1 cellular context compared by ENCODE assay signal in the genomic region with DNA sequence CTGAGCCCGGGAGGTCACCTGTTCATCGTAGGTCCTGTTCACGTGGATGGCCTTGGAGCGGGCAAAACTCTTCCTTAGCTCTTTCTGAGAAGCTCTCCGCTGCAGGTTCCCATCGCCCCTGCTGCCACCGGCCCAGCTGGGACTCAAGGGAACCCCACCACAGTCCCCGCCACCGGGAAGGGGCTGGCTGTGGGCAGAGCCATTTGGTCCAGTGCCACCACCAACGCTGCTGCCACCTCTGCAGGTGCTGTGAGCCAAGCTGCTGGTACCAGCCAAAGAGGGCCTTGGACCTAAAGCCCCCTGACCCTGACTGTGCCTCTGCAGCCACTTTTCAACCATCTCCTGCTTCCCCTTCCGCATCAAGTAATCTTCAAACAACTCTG.
TF ChIP-seq lines count a peak whose summit lies in the region.

No MANE protein-coding gene starts in this region.

TF ChIP-seq in liver, 16 proteins besides CTCF, POLR2A, EP300 and RAD21 (continued from another document):
- TF ChIP-seq, protein P1, sequence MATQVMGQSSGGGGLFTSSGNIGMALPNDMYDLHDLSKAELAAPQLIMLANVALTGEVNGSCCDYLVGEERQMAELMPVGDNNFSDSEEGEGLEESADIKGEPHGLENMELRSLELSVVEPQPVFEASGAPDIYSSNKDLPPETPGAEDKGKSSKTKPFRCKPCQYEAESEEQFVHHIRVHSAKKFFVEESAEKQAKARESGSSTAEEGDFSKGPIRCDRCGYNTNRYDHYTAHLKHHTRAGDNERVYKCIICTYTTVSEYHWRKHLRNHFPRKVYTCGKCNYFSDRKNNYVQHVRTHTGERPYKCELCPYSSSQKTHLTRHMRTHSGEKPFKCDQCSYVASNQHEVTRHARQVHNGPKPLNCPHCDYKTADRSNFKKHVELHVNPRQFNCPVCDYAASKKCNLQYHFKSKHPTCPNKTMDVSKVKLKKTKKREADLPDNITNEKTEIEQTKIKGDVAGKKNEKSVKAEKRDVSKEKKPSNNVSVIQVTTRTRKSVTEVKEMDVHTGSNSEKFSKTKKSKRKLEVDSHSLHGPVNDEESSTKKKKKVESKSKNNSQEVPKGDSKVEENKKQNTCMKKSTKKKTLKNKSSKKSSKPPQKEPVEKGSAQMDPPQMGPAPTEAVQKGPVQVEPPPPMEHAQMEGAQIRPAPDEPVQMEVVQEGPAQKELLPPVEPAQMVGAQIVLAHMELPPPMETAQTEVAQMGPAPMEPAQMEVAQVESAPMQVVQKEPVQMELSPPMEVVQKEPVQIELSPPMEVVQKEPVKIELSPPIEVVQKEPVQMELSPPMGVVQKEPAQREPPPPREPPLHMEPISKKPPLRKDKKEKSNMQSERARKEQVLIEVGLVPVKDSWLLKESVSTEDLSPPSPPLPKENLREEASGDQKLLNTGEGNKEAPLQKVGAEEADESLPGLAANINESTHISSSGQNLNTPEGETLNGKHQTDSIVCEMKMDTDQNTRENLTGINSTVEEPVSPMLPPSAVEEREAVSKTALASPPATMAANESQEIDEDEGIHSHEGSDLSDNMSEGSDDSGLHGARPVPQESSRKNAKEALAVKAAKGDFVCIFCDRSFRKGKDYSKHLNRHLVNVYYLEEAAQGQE (IDR thresholded peaks at IDR 0.05): no peak
- TF ChIP-seq SP1 (IDR thresholded peaks at IDR 0.05) (no peak), HNF4G (IDR thresholded peaks at IDR 0.05) (no peak), MAX (IDR thresholded peaks at IDR 0.05) (no peak), GABPA (IDR thresholded peaks at IDR 0.05 in 1 of 2, conservative IDR thresholded peaks at IDR 0.05 in 1 of 2) (no peak), FOXA1 (IDR thresholded peaks at IDR 0.05) (no peak), JUND (IDR thresholded peaks at IDR 0.05) (no peak), HNF4A (conservative IDR thresholded peaks at IDR 0.05) (no peak), RXRA (IDR thresholded peaks at IDR 0.05) (no peak), YY1 (IDR thresholded peaks at IDR 0.05) (no peak), TAF1 (conservative IDR thresholded peaks at IDR 0.05) (no peak)
- TF ChIP-seq, protein P2, sequence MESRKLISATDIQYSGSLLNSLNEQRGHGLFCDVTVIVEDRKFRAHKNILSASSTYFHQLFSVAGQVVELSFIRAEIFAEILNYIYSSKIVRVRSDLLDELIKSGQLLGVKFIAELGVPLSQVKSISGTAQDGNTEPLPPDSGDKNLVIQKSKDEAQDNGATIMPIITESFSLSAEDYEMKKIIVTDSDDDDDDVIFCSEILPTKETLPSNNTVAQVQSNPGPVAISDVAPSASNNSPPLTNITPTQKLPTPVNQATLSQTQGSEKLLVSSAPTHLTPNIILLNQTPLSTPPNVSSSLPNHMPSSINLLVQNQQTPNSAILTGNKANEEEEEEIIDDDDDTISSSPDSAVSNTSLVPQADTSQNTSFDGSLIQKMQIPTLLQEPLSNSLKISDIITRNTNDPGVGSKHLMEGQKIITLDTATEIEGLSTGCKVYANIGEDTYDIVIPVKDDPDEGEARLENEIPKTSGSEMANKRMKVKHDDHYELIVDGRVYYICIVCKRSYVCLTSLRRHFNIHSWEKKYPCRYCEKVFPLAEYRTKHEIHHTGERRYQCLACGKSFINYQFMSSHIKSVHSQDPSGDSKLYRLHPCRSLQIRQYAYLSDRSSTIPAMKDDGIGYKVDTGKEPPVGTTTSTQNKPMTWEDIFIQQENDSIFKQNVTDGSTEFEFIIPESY (IDR thresholded peaks at IDR 0.05): no peak
TF ChIP-seq in liver: peak in this region for 0.
